Comparison of ENCODE assay signal across 8 cellular contexts in the genomic region with DNA sequence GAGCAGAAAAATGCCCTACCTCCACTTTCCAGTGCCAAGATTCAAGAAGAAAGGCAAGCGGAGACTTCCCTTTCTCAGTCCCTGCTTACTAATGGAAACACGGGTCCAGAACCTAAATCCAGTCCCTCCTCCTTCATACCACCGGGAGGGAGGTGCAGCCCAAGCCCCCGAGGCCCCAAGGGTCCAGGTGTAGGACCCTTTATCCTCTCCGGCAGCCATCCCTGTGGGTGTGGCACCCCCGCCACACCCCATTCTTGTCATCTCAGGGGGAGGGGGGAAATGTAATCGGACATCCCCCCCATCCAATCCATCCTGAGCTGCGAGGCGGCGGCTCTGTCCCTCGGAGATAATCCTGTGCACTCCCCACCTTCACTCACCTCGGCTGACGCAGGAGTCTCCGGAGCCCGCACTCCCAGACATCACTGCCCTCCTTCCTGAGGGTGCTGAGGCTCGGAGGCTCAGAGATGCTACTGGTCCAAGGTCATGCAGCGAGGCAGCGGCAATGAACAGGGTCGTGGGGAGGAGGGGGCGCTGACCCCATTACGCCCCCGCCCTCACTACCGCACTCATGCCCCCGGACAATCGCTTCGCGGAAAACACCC. TPM values are rescaled to one million over a fixed set of nuclear protein-coding genes. Genes with fewer than 3 reads are reported as not detected.
DNase-seq lines count a peak whose midpoint lies in the region; ATAC-seq lines count a peak whose summit lies in the region.

No MANE protein-coding gene starts in this region.

- peak overlapping the region; percentile 76 for H3K18ac ChIP-seq in trophoblast cell (ENCODE audit: low read length)

- no peaks in the 10 kb centered on the region for H3K9me3 ChIP-seq in SJCRH30 (replicated peaks)
- H3K9me3 ChIP-seq in trophoblast cell (ENCODE audit: insufficient read depth, low read depth, low read length): no peaks in the 10 kb centered on the region

- H2BK120ac ChIP-seq in trophoblast cell (ENCODE audit: insufficient read depth, low read length, poor library complexity): no peak overlapping the region

- H3K4me1 ChIP-seq in SJCRH30 (no peaks in the 10 kb centered on the region), trophoblast cell (ENCODE audit: control insufficient read depth in 1 of 2, insufficient read depth in 2 of 2, low read length in 2 of 2) (peaks cover 8 to 12% of the 10 kb centered on the region in 2 experiments)

- H4K91ac ChIP-seq in trophoblast cell (ENCODE audit: low read depth, low read length): no peak overlapping the region

- H2AFZ ChIP-seq in trophoblast cell (ENCODE audit: insufficient read depth, low read length, poor library complexity): peak overlapping the region; percentile 77

- no peak overlapping the region for H3K23ac ChIP-seq in trophoblast cell (ENCODE audit: low read length)

- H3K36me3 ChIP-seq in SJCRH30 (no peaks in the 10 kb centered on the region), trophoblast cell (ENCODE audit: control insufficient read depth in 1 of 2, insufficient read depth in 2 of 2, low read length in 2 of 2) (no peaks in the 10 kb centered on the region)

- peaks cover 10% of the 10 kb centered on the region for H3K79me1 ChIP-seq in trophoblast cell (ENCODE audit: low read length)

- H2AK5ac ChIP-seq in trophoblast cell (ENCODE audit: low read length): no peak overlapping the region

- ATAC-seq in esophagus mucosa: peak; percentile 13

- H3K9ac ChIP-seq in trophoblast cell (ENCODE audit: low read length): peak overlapping the region; percentile 21

- peak overlapping the region; percentile 87 for H4K8ac ChIP-seq in trophoblast cell (ENCODE audit: low read depth, low read length)

- no peak overlapping the region for H2BK5ac ChIP-seq in trophoblast cell (ENCODE audit: low read depth, low read length, poor library complexity)

- H3K27me3 ChIP-seq in SJCRH30: no peaks in the 10 kb centered on the region
- H3K27me3 ChIP-seq in trophoblast cell (ENCODE audit: insufficient read depth, low read length): no peaks in the 10 kb centered on the region

- WGBS in trophoblast cell (ENCODE audit: extremely low coverage, insufficient coverage, insufficient read length): no CpG with 5 or more reads among the region's 27 CpGs

- DNase-seq in NCI-H146 (lab: John Stamatoyannopoulos, UW) (peak; percentile 23), NCI-H146 treated with DMSO at 0.1 percent for 48 hours (lab: John Stamatoyannopoulos, UW; ENCODE audit: unreplicated experiment) (no peak), SJCRH30 (no peak), trophoblast cell (peak in 1 of 2 donors; percentile 25), NCI-H526 treated with DMSO at 0.1 percent for 48 hours (lab: John Stamatoyannopoulos, UW) (no peak), DMS153 (lab: John Stamatoyannopoulos, UW) (no peak), AML-193 (lab: John Stamatoyannopoulos, UW) (no peak)

- H3K27ac ChIP-seq in SJCRH30: no peak overlapping the region
- no peak overlapping the region for H3K27ac ChIP-seq in trophoblast cell (ENCODE audit: low read depth, low read length)

- H3K4me3 ChIP-seq in SJCRH30 (peak overlapping the region; percentile 74), trophoblast cell (ENCODE audit: low read depth, low read length) (peak overlapping the region; percentile 75)

- H4K12ac ChIP-seq in trophoblast cell (ENCODE audit: low read depth, low read length): no peak overlapping the region

- no peak overlapping the region for H2BK12ac ChIP-seq in trophoblast cell (ENCODE audit: low read length)

- peak overlapping the region; percentile 77 for H3K4me2 ChIP-seq in trophoblast cell (ENCODE audit: low read length)

- peaks cover 6% of the 10 kb centered on the region for H3K79me2 ChIP-seq in trophoblast cell (ENCODE audit: control insufficient read depth, insufficient read depth, low read length, poor library complexity)

- H3K4ac ChIP-seq in trophoblast cell (ENCODE audit: low read depth, low read length): no peak overlapping the region

- H3K14ac ChIP-seq in trophoblast cell (ENCODE audit: low read length): peak overlapping the region; percentile 65

RNA-seq across cellular contexts. Expression of a gene that starts 0.6 kb away (rescaled TPM):
- 44.9 and 51.3 TPM in 2 replicates for total RNA-seq in SJCRH30 (2014; rRNA removed; shearing (Covaris generic))
- 29.1 TPM for total RNA-seq in esophagus mucosa
- 15.3 and 15.6 TPM in 2 replicates for polyA plus RNA-seq in trophoblast cell (2013)

RNA-seq across cellular contexts. Expression of a gene that starts 14.3 kb away (rescaled TPM):
- 0.08 and 0.16 TPM in 2 replicates for total RNA-seq in SJCRH30 (2014; rRNA removed; shearing (Covaris generic))
- total RNA-seq in esophagus mucosa: not detected
- 0.04 and 0.11 TPM in 2 replicates for polyA plus RNA-seq in trophoblast cell (2013)

RNA-seq across cellular contexts. Expression of a gene that starts 19.6 kb away (rescaled TPM):
- total RNA-seq in SJCRH30 (2014; rRNA removed; shearing (Covaris generic)): 34.6 and 36.7 TPM in 2 replicates
- 50.8 TPM for total RNA-seq in esophagus mucosa
- 23.2 and 23.8 TPM in 2 replicates for polyA plus RNA-seq in trophoblast cell (2013)

RNA-seq across cellular contexts. Expression of a gene that starts 29.2 kb away (rescaled TPM):
- 75.1 and 78.8 TPM in 2 replicates for total RNA-seq in SJCRH30 (2014; rRNA removed; shearing (Covaris generic))
- 42.5 TPM for total RNA-seq in esophagus mucosa
- 25.2 and 26.6 TPM in 2 replicates for polyA plus RNA-seq in trophoblast cell (2013)

RNA-seq across cellular contexts. Expression of a gene that starts 34.4 kb away (rescaled TPM):
- not detected in 2 replicates for total RNA-seq in SJCRH30 (2014; rRNA removed; shearing (Covaris generic))
- total RNA-seq in esophagus mucosa: 1.2 TPM
- 0.01 and 0.03 TPM in 2 replicates for polyA plus RNA-seq in trophoblast cell (2013)
